Comparison of ENCODE assay signal across 28 cellular contexts in genomic region chr18:5643288-5643687, GRCh38.
"Had no signal": no experiment of that assay in that cellular context is flagged by ENCODE, and none has a peak within 500 bp of the region (broad histone marks: within the 10 kb centered on the region; RNA-seq: fewer than 3 reads in every experiment).

No MANE protein-coding gene starts in this region.

- H3K4me3 ChIP-seq: colonic mucosa, coronary artery, dorsolateral prefrontal cortex, esophagus muscularis mucosa, esophagus squamous epithelium, gastrocnemius medialis, gastroesophageal sphincter, heart left ventricle, heart right ventricle had no signal

- H3K36me3 ChIP-seq: colonic mucosa, esophagus muscularis mucosa, esophagus squamous epithelium, gastrocnemius medialis, gastroesophageal sphincter, heart left ventricle, heart right ventricle had no signal

- H3K27ac ChIP-seq: colonic mucosa, coronary artery, dorsolateral prefrontal cortex, epithelial cell of prostate, esophagus muscularis mucosa, esophagus squamous epithelium, foreskin keratinocyte, gastrocnemius medialis, gastroesophageal sphincter, heart left ventricle, heart right ventricle had no signal

- H3K4me1 ChIP-seq: colonic mucosa, esophagus muscularis mucosa, esophagus squamous epithelium, foreskin keratinocyte, gastrocnemius medialis, gastroesophageal sphincter, heart left ventricle, heart right ventricle had no signal

- ATAC-seq: effector memory CD8-positive, alpha-beta T cell; esophagus mucosa; foreskin keratinocyte; gastrocnemius medialis; gastroesophageal sphincter; heart left ventricle; heart right ventricle had no signal

- FAIRE-seq: colon, endometrium, endothelial cell of umbilical vein, frontal cortex had no signal

- DNase-seq: colonic mucosa; cortex of kidney; dermis blood vessel endothelial cell; dorsolateral prefrontal cortex; effector CD4-positive, alpha-beta T cell; effector CD8-positive, alpha-beta T cell; effector memory CD4-positive, alpha-beta T cell; effector memory CD8-positive, alpha-beta T cell; endodermal cell; erythroblast; esophagus squamous epithelium; foreskin fibroblast; foreskin keratinocyte; foreskin melanocyte; gastrocnemius medialis; glutamatergic neuron; head of caudate nucleus; heart left ventricle; heart right ventricle had no signal

- H3K9me3 ChIP-seq: colonic mucosa, esophagus muscularis mucosa, esophagus squamous epithelium, gastrocnemius medialis, gastroesophageal sphincter, heart left ventricle, heart right ventricle had no signal

- H3K27me3 ChIP-seq: colonic mucosa, gastrocnemius medialis, gastroesophageal sphincter had no signal
